Comparison of ENCODE assay signal across 23 cellular contexts in genomic region chr16:69319381-69319780, GRCh38. TPM values are rescaled to one million over a fixed set of nuclear protein-coding genes. Genes with fewer than 3 reads are reported as not detected.
DNase-seq lines count a peak whose midpoint lies in the region; ATAC-seq, FAIRE-seq and TF ChIP-seq lines count a peak whose summit lies in the region.
"Had no signal": no experiment of that assay in that cellular context is flagged by ENCODE, and none has a peak within 500 bp of the region (broad histone marks: within the 10 kb centered on the region; RNA-seq: fewer than 3 reads in every experiment).

No MANE protein-coding gene starts in this region.

- H3K27me3 ChIP-seq in HepG2 (ENCODE audit: control insufficient read depth in 1 of 2, insufficient read depth in 2 of 2, low read length in 2 of 2) (no peaks in the 10 kb centered on the region), sigmoid colon (no peaks in the 10 kb centered on the region), BE2C (no peaks in the 10 kb centered on the region)

- peak; percentile 21 for DNase-seq in activated T-cell treated with anti-CD3 and anti-CD28 coated beads, Interleukin-2, amount 50 U/mL, for 24 hours
- no peak for DNase-seq in activated T-cell treated with anti-CD3 and anti-CD28 coated beads for 4 hours
- DNase-seq in WTC11 (ENCODE audit: low spot score) = no peak
- DNase-seq in HepG2 (ENCODE audit: low spot score) = no peak
- peak; percentile 43 for DNase-seq in sigmoid colon
- DNase-seq in left lobe of liver (ENCODE audit: low spot score) = no peak
- DNase-seq in BE2C = no peak
- DNase-seq in natural killer cell = no peak
- DNase-seq: 8988T; CD4-positive, alpha-beta T cell; EL; KBM-7; NCI-H1105 treated with DMSO at 0.1 percent for 48 hours; NCI-H1694; NCI-H2107; NCI-H2227 treated with DMSO at 0.1 percent for 48 hours; NCI-H524; NCI-H82; PC-9 had no signal

- H2AFZ ChIP-seq in HepG2 (ENCODE audit: low read length) = no peak overlapping the region
- H2AFZ ChIP-seq: PC-9 had no signal

- no peak overlapping the region for H3K4me3 Mint-ChIP-seq in activated T-cell treated with anti-CD3 and anti-CD28 coated beads, Interleukin-2, amount 50 U/mL, for 24 hours
- H3K4me3 Mint-ChIP-seq in WTC11 (no peak overlapping the region), natural killer cell (no peak overlapping the region)
- H3K4me3 Mint-ChIP-seq: B cell; CD4-positive, alpha-beta T cell had no signal

- no peak overlapping the region for H3K27ac ChIP-seq in HepG2 (ENCODE audit: extremely low read length, insufficient read depth, low read length)
- H3K27ac ChIP-seq in sigmoid colon = no peak overlapping the region
- H3K27ac ChIP-seq: PC-9 had no signal

- H3K9ac ChIP-seq in HepG2 (ENCODE audit: insufficient read depth, low read depth, low read length) = no peak overlapping the region

- TF ChIP-seq CTCF in WTC11 (IDR thresholded peaks at IDR 0.05) (no peak), HepG2 (CRISPR knock-in tag; IDR thresholded peaks at IDR 0.05) (no peak), sigmoid colon (IDR thresholded peaks at IDR 0.05) (no peak), BE2C (IDR thresholded peaks at IDR 0.05; ENCODE audit: low read depth, low read length) (no peak), natural killer cell (IDR thresholded peaks at IDR 0.05) (no peak)

- no peak overlapping the region for H3K4me3 ChIP-seq in HepG2 (replicated peaks in 1 of 3; ENCODE audit: insufficient read depth in 1 of 3, low read depth in 2 of 3, low read length in 3 of 3)
- no peak overlapping the region for H3K4me3 ChIP-seq in sigmoid colon
- no peak overlapping the region for H3K4me3 ChIP-seq in BE2C (ENCODE audit: low read depth, low read length)
- H3K4me3 ChIP-seq: PC-9 had no signal

- TF ChIP-seq EP300 in HepG2 (IDR thresholded peaks at IDR 0.05; ENCODE audit: low read depth in 2 of 2, low read length in 2 of 2) (no peak), HepG2 (CRISPR knock-in tag; IDR thresholded peaks at IDR 0.05; ENCODE audit: borderline replicate concordance) (no peak), sigmoid colon (IDR thresholded peaks at IDR 0.05) (no peak)

- no peak for FAIRE-seq in HepG2 (lab: Jason Lieb, UNC)
- FAIRE-seq: GM12891, H1 had no signal

- WGBS in HepG2 (ENCODE audit: low lambda C conversion rate) = over 99% methylated on average over 9 of the region's 9 CpGs
- 93 to 94% methylated on average over 9 of the region's 9 CpGs for WGBS in sigmoid colon, 2 donors

- CTCF ChIA-PET in WTC11 (lab: Charles Lee) = no interaction called here
- CTCF ChIA-PET in HepG2 (lab: Yijun Ruan, JAX; ENCODE audit: low intra/inter-chr PET ratio, low total read pairs) = no interaction called here

- H3K4me1 Mint-ChIP-seq in activated T-cell treated with anti-CD3 and anti-CD28 coated beads, Interleukin-2, amount 50 U/mL, for 24 hours (ENCODE audit: low read depth) = peaks cover 14% of the 10 kb centered on the region
- H3K4me1 Mint-ChIP-seq in WTC11 (no peaks in the 10 kb centered on the region), natural killer cell (peaks cover 0 to 13% of the 10 kb centered on the region in 2 donors)

- peaks cover 13% of the 10 kb centered on the region for H3K4me1 ChIP-seq in HepG2 (ENCODE audit: insufficient read depth, low read length)
- H3K4me1 ChIP-seq in sigmoid colon = peaks cover 0 to 7% (median 0%) of the 10 kb centered on the region in 4 donors
- peaks cover 5% of the 10 kb centered on the region for H3K4me1 ChIP-seq in BE2C
- H3K4me1 ChIP-seq: Caco-2 had no signal

- intact Hi-C loops in HepG2 (cut with micrococcal nuclease; ENCODE audit: unreplicated experiment) (no loop called here), sigmoid colon (cut with DNase I) (no loop called here), natural killer cell (cut with micrococcal nuclease) (no loop called here)

- H3K27me3 Mint-ChIP-seq in activated T-cell treated with anti-CD3 and anti-CD28 coated beads, Interleukin-2, amount 50 U/mL, for 24 hours = no peaks in the 10 kb centered on the region
- H3K27me3 Mint-ChIP-seq in WTC11 (ENCODE audit: low read depth) (no peaks in the 10 kb centered on the region), natural killer cell (ENCODE audit: low read depth in 2 of 2) (no peaks in the 10 kb centered on the region)
- H3K27me3 Mint-ChIP-seq: B cell; CD4-positive, alpha-beta T cell had no signal

- POLR2A ChIA-PET in WTC11 (lab: Charles Lee) = no interaction called here
- POLR2A ChIA-PET in HepG2 (lab: Yijun Ruan, JAX) = no interaction called here

- H4K20me1 ChIP-seq in HepG2 (ENCODE audit: insufficient read depth, low read length) = peaks cover 4% of the 10 kb centered on the region; the same call in 1 of the 2 replicates

- TF ChIP-seq RAD21 in HepG2 (CRISPR knock-in tag; IDR thresholded peaks at IDR 0.05) = no peak

- no peaks in the 10 kb centered on the region for H3K9me3 Mint-ChIP-seq in activated T-cell treated with anti-CD3 and anti-CD28 coated beads, Interleukin-2, amount 50 U/mL, for 24 hours
- no peaks in the 10 kb centered on the region for H3K9me3 Mint-ChIP-seq in WTC11
- H3K9me3 Mint-ChIP-seq in natural killer cell = no peaks in the 10 kb centered on the region
- H3K9me3 Mint-ChIP-seq: CD4-positive, alpha-beta T cell had no signal

- H3K36me3 Mint-ChIP-seq in activated T-cell treated with anti-CD3 and anti-CD28 coated beads, Interleukin-2, amount 50 U/mL, for 24 hours (ENCODE audit: low read depth) = peaks cover 96% of the 10 kb centered on the region
- peaks cover 64% of the 10 kb centered on the region for H3K36me3 Mint-ChIP-seq in WTC11
- peaks cover 6% of the 10 kb centered on the region for H3K36me3 Mint-ChIP-seq in natural killer cell

- H3K27ac Mint-ChIP-seq in activated T-cell treated with anti-CD3 and anti-CD28 coated beads, Interleukin-2, amount 50 U/mL, for 24 hours = peak overlapping the region; percentile 23
- H3K27ac Mint-ChIP-seq in WTC11 (peak overlapping the region; percentile 82; the same call in 1 of the 2 replicates), natural killer cell (no peak overlapping the region)
- H3K27ac Mint-ChIP-seq: CD4-positive, alpha-beta T cell had no signal

- BruUV-seq in HepG2 (replicated peaks; lab: Mats Ljungman, UMichigan) = no TSS peak

- no peaks in the 10 kb centered on the region for H3K9me3 ChIP-seq in HepG2 (ENCODE audit: low read length)
- H3K9me3 ChIP-seq in sigmoid colon = no peaks in the 10 kb centered on the region
- H3K9me3 ChIP-seq in BE2C = no peaks in the 10 kb centered on the region
- H3K9me3 ChIP-seq: Caco-2 had no signal

- peaks cover 11% of the 10 kb centered on the region for H3K79me2 ChIP-seq in HepG2 (ENCODE audit: insufficient read depth, low read length)

- in situ Hi-C loops in HepG2 (cut with HindIII; ENCODE audit: extremely low pct_ligation_motif_present, low pct_unique_long_range_greater_than_20kb) = no loop called here

- no peak overlapping the region for H3K4me2 ChIP-seq in HepG2 (ENCODE audit: low read depth, low read length)
- H3K4me2 ChIP-seq: PC-9 had no signal

- ATAC-seq in WTC11 (no peak), HepG2 (no peak), left lobe of liver (no peak), natural killer cell (no peak)

- no peak for TF ChIP-seq POLR2A in HepG2 (IDR thresholded peaks at IDR 0.05; ENCODE audit: insufficient read depth in 1 of 2, low read depth in 2 of 2, low read length in 2 of 2)
- TF ChIP-seq POLR2A in sigmoid colon (IDR thresholded peaks at IDR 0.05) = no peak

- H3K36me3 ChIP-seq in HepG2 (replicated peaks in 1 of 2; ENCODE audit: control insufficient read depth in 1 of 2, insufficient read depth in 2 of 2, low read length in 2 of 2) (peaks cover 59 to 88% of the 10 kb centered on the region in 2 experiments), sigmoid colon (peaks cover 62 to 99% (median 78%) of the 10 kb centered on the region in 4 donors), BE2C (peaks cover 93% of the 10 kb centered on the region)

RNA-seq across cellular contexts. Expression of gene VPS4A, which starts 8.2 kb away (rescaled TPM):
- total RNA-seq in WTC11 (2021) = 24.5 to 28.3 TPM (median 25.5 TPM) in 3 replicates
- 21.0 and 27.9 TPM in 2 replicates for total RNA-seq in HepG2 (2016; rRNA removed; fragmentation: Illumina TruSeq; extraction: Trizol)
- total RNA-seq in HepG2 (2016; cell fraction: cytosol; rRNA removed; fragmentation: Illumina TruSeq; extraction: Trizol; ENCODE audit: low read depth) = 22.9 and 26.6 TPM in 2 replicates
- total RNA-seq in HepG2 (2016; cell fraction: insoluble cytoplasmic fraction; rRNA removed; fragmentation: Illumina TruSeq; extraction: Trizol) = 20.6 and 26.3 TPM in 2 replicates
- 35.0 and 37.1 TPM in 2 replicates for total RNA-seq in HepG2 (2016; cell fraction: membrane; rRNA removed; fragmentation: Illumina TruSeq; extraction: Trizol)
- total RNA-seq in HepG2 (2016; cell fraction: nucleus; rRNA removed; fragmentation: Illumina TruSeq; extraction: Trizol) = 20.1 and 24.2 TPM in 2 replicates
- 13.2 and 15.7 TPM in 2 replicates for polyA plus RNA-seq in HepG2 (2011; rRNA removed)
- polyA plus RNA-seq in HepG2 (2011; cell fraction: cytosol; rRNA removed) = 13.5 TPM in 2 replicates
- 19.8 and 23.6 TPM in 2 replicates for polyA plus RNA-seq in HepG2 (2011; cell fraction: nucleus; rRNA removed)
- polyA plus RNA-seq in HepG2 (2012) = 35.1 and 39.0 TPM in 2 replicates
- 17.7 and 22.9 TPM in 2 replicates for polyA plus RNA-seq in HepG2 (2016; cell fraction: cytosol; fragmentation: Illumina TruSeq; extraction: Trizol; ENCODE audit: low read depth)
- 25.9 and 27.3 TPM in 2 replicates for polyA plus RNA-seq in HepG2 (2016; cell fraction: insoluble cytoplasmic fraction; fragmentation: Illumina TruSeq; extraction: Trizol; ENCODE audit: low read depth)
- 29.1 and 33.5 TPM in 2 replicates for polyA plus RNA-seq in HepG2 (2016; cell fraction: membrane; fragmentation: Illumina TruSeq; extraction: Trizol; ENCODE audit: low read depth)
- polyA plus RNA-seq in HepG2 (2016; cell fraction: nucleus; fragmentation: Illumina TruSeq; extraction: Trizol; ENCODE audit: insufficient read depth, low read depth) = 40.5 and 45.1 TPM in 2 replicates
- polyA minus RNA-seq in HepG2 (2011; rRNA and poly(A)+ RNA removed; ENCODE audit: low replicate concordance) = 26.2 and 31.9 TPM in 2 replicates
- polyA minus RNA-seq in HepG2 (2011; cell fraction: cytosol; rRNA and poly(A)+ RNA removed) = 8.4 and 11.2 TPM in 2 replicates
- 15.3 and 19.3 TPM in 2 replicates for polyA minus RNA-seq in HepG2 (2011; cell fraction: nucleus; rRNA and poly(A)+ RNA removed)
- 10 to 100 TPM; 31.7 to 39.3 (median 34.8) TPM for total RNA-seq in sigmoid colon
- polyA plus RNA-seq in sigmoid colon = 10 to 100 TPM; 25.8 to 31.7 (median 29.3) TPM
- 12.9 TPM for total RNA-seq in left lobe of liver
- polyA plus RNA-seq in BE2C (2012; ENCODE audit: insufficient read depth, insufficient read length, low read depth) = 86.5 TPM
- 10 to 100 TPM; 60.5 to 71.5 (median 62.5) TPM for total RNA-seq in natural killer cell

RNA-seq across cellular contexts. Expression of gene PDF, which starts 11.0 kb away (rescaled TPM):
- total RNA-seq in WTC11 (2021) = 24.0 to 28.2 TPM (median 25.6 TPM) in 3 replicates
- 26.8 and 48.8 TPM in 2 replicates for total RNA-seq in HepG2 (2016; rRNA removed; fragmentation: Illumina TruSeq; extraction: Trizol)
- total RNA-seq in HepG2 (2016; cell fraction: cytosol; rRNA removed; fragmentation: Illumina TruSeq; extraction: Trizol; ENCODE audit: low read depth) = 18.2 and 24.6 TPM in 2 replicates
- total RNA-seq in HepG2 (2016; cell fraction: insoluble cytoplasmic fraction; rRNA removed; fragmentation: Illumina TruSeq; extraction: Trizol) = 28.5 and 44.0 TPM in 2 replicates
- 38.4 and 44.7 TPM in 2 replicates for total RNA-seq in HepG2 (2016; cell fraction: membrane; rRNA removed; fragmentation: Illumina TruSeq; extraction: Trizol)
- 29.9 and 30.3 TPM in 2 replicates for total RNA-seq in HepG2 (2016; cell fraction: nucleus; rRNA removed; fragmentation: Illumina TruSeq; extraction: Trizol)
- 12.4 and 15.5 TPM in 2 replicates for polyA plus RNA-seq in HepG2 (2011; rRNA removed)
- polyA plus RNA-seq in HepG2 (2011; cell fraction: cytosol; rRNA removed) = 22.8 and 23.1 TPM in 2 replicates
- polyA plus RNA-seq in HepG2 (2011; cell fraction: nucleus; rRNA removed) = 24.7 and 25.0 TPM in 2 replicates
- polyA plus RNA-seq in HepG2 (2012) = 6.4 and 8.7 TPM in 2 replicates
- polyA plus RNA-seq in HepG2 (2016; cell fraction: cytosol; fragmentation: Illumina TruSeq; extraction: Trizol; ENCODE audit: low read depth) = 23.5 and 29.1 TPM in 2 replicates
- polyA plus RNA-seq in HepG2 (2016; cell fraction: insoluble cytoplasmic fraction; fragmentation: Illumina TruSeq; extraction: Trizol; ENCODE audit: low read depth) = 23.7 and 27.1 TPM in 2 replicates
- polyA plus RNA-seq in HepG2 (2016; cell fraction: membrane; fragmentation: Illumina TruSeq; extraction: Trizol; ENCODE audit: low read depth) = 21.1 and 25.6 TPM in 2 replicates
- 37.8 and 54.6 TPM in 2 replicates for polyA plus RNA-seq in HepG2 (2016; cell fraction: nucleus; fragmentation: Illumina TruSeq; extraction: Trizol; ENCODE audit: insufficient read depth, low read depth)
- polyA minus RNA-seq in HepG2 (2011; rRNA and poly(A)+ RNA removed; ENCODE audit: low replicate concordance) = 4.4 and 16.0 TPM in 2 replicates
- polyA minus RNA-seq in HepG2 (2011; cell fraction: cytosol; rRNA and poly(A)+ RNA removed) = 15.6 and 19.5 TPM in 2 replicates
- 6.3 and 19.4 TPM in 2 replicates for polyA minus RNA-seq in HepG2 (2011; cell fraction: nucleus; rRNA and poly(A)+ RNA removed)
- total RNA-seq in sigmoid colon = 10 to 100 TPM in 2 of 4 donors, 1 to 10 TPM in 2; 8.6 to 18.6 (median 10.5) TPM
- polyA plus RNA-seq in sigmoid colon = 10 to 100 TPM in 1 of 3 donors, 1 to 10 TPM in 1, not detected in 1; 6.5 to 14.7 TPM
- 22.0 TPM for total RNA-seq in left lobe of liver
- polyA plus RNA-seq in BE2C (2012; ENCODE audit: insufficient read depth, insufficient read length, low read depth) = 38.7 TPM
- 1 to 10 TPM; 3.0 to 5.7 (median 4.6) TPM for total RNA-seq in natural killer cell

RNA-seq across cellular contexts. Expression of gene COG8, which starts 20.0 kb away (rescaled TPM):
- total RNA-seq in WTC11 (2021) = 56.5 to 59.5 TPM (median 59.5 TPM) in 3 replicates
- 52.1 and 55.3 TPM in 2 replicates for total RNA-seq in HepG2 (2016; rRNA removed; fragmentation: Illumina TruSeq; extraction: Trizol)
- total RNA-seq in HepG2 (2016; cell fraction: cytosol; rRNA removed; fragmentation: Illumina TruSeq; extraction: Trizol; ENCODE audit: low read depth) = 10.7 and 10.9 TPM in 2 replicates
- 51.4 and 55.0 TPM in 2 replicates for total RNA-seq in HepG2 (2016; cell fraction: insoluble cytoplasmic fraction; rRNA removed; fragmentation: Illumina TruSeq; extraction: Trizol)
- 19.3 and 21.7 TPM in 2 replicates for total RNA-seq in HepG2 (2016; cell fraction: membrane; rRNA removed; fragmentation: Illumina TruSeq; extraction: Trizol)
- total RNA-seq in HepG2 (2016; cell fraction: nucleus; rRNA removed; fragmentation: Illumina TruSeq; extraction: Trizol) = 36.9 and 39.9 TPM in 2 replicates
- polyA plus RNA-seq in HepG2 (2011; rRNA removed) = 45.5 and 53.9 TPM in 2 replicates
- 41.6 and 42.2 TPM in 2 replicates for polyA plus RNA-seq in HepG2 (2011; cell fraction: cytosol; rRNA removed)
- polyA plus RNA-seq in HepG2 (2011; cell fraction: nucleus; rRNA removed) = 54.2 and 55.8 TPM in 2 replicates
- 25.6 and 25.8 TPM in 2 replicates for polyA plus RNA-seq in HepG2 (2012)
- 4.5 and 4.6 TPM in 2 replicates for polyA plus RNA-seq in HepG2 (2016; cell fraction: cytosol; fragmentation: Illumina TruSeq; extraction: Trizol; ENCODE audit: low read depth)
- polyA plus RNA-seq in HepG2 (2016; cell fraction: insoluble cytoplasmic fraction; fragmentation: Illumina TruSeq; extraction: Trizol; ENCODE audit: low read depth) = 43.6 and 45.3 TPM in 2 replicates
- polyA plus RNA-seq in HepG2 (2016; cell fraction: membrane; fragmentation: Illumina TruSeq; extraction: Trizol; ENCODE audit: low read depth) = 8.1 and 10.3 TPM in 2 replicates
- 58.0 and 62.4 TPM in 2 replicates for polyA plus RNA-seq in HepG2 (2016; cell fraction: nucleus; fragmentation: Illumina TruSeq; extraction: Trizol; ENCODE audit: insufficient read depth, low read depth)
- polyA minus RNA-seq in HepG2 (2011; rRNA and poly(A)+ RNA removed; ENCODE audit: low replicate concordance) = 107 and 148 TPM in 2 replicates
- polyA minus RNA-seq in HepG2 (2011; cell fraction: cytosol; rRNA and poly(A)+ RNA removed) = 58.2 and 58.3 TPM in 2 replicates
- 63.6 and 70.5 TPM in 2 replicates for polyA minus RNA-seq in HepG2 (2011; cell fraction: nucleus; rRNA and poly(A)+ RNA removed)
- 10 to 100 TPM; 32.2 to 57.6 (median 42.5) TPM for total RNA-seq in sigmoid colon
- polyA plus RNA-seq in sigmoid colon = 10 to 100 TPM in 2 of 3 donors, 1 to 10 TPM in 1; 9.6 to 26.2 (median 14.8) TPM
- 27.8 TPM for total RNA-seq in left lobe of liver
- 76.3 TPM for polyA plus RNA-seq in BE2C (2012; ENCODE audit: insufficient read depth, insufficient read length, low read depth)
- 10 to 100 TPM; 26.3 to 34.6 (median 29.0) TPM for total RNA-seq in natural killer cell

RNA-seq across cellular contexts. Expression of gene NIP7, which starts 20.2 kb away (rescaled TPM):
- total RNA-seq in WTC11 (2021) = 39.2 to 43.7 TPM (median 40.5 TPM) in 3 replicates
- total RNA-seq in HepG2 (2016; rRNA removed; fragmentation: Illumina TruSeq; extraction: Trizol) = 114 and 144 TPM in 2 replicates
- 18.2 and 22.3 TPM in 2 replicates for total RNA-seq in HepG2 (2016; cell fraction: cytosol; rRNA removed; fragmentation: Illumina TruSeq; extraction: Trizol; ENCODE audit: low read depth)
- total RNA-seq in HepG2 (2016; cell fraction: insoluble cytoplasmic fraction; rRNA removed; fragmentation: Illumina TruSeq; extraction: Trizol) = 111 and 158 TPM in 2 replicates
- total RNA-seq in HepG2 (2016; cell fraction: membrane; rRNA removed; fragmentation: Illumina TruSeq; extraction: Trizol) = 44.6 and 49.9 TPM in 2 replicates
- total RNA-seq in HepG2 (2016; cell fraction: nucleus; rRNA removed; fragmentation: Illumina TruSeq; extraction: Trizol) = 41.5 and 45.6 TPM in 2 replicates
- 14.0 and 15.3 TPM in 2 replicates for polyA plus RNA-seq in HepG2 (2011; rRNA removed)
- polyA plus RNA-seq in HepG2 (2011; cell fraction: cytosol; rRNA removed) = 14.2 and 20.2 TPM in 2 replicates
- polyA plus RNA-seq in HepG2 (2011; cell fraction: nucleus; rRNA removed) = 6.7 and 10.3 TPM in 2 replicates
- polyA plus RNA-seq in HepG2 (2012) = 36.0 and 46.6 TPM in 2 replicates
- 8.3 and 9.9 TPM in 2 replicates for polyA plus RNA-seq in HepG2 (2016; cell fraction: cytosol; fragmentation: Illumina TruSeq; extraction: Trizol; ENCODE audit: low read depth)
- polyA plus RNA-seq in HepG2 (2016; cell fraction: insoluble cytoplasmic fraction; fragmentation: Illumina TruSeq; extraction: Trizol; ENCODE audit: low read depth) = 140 and 161 TPM in 2 replicates
- polyA plus RNA-seq in HepG2 (2016; cell fraction: membrane; fragmentation: Illumina TruSeq; extraction: Trizol; ENCODE audit: low read depth) = 25.6 and 25.8 TPM in 2 replicates
- polyA plus RNA-seq in HepG2 (2016; cell fraction: nucleus; fragmentation: Illumina TruSeq; extraction: Trizol; ENCODE audit: insufficient read depth, low read depth) = 69.5 and 74.1 TPM in 2 replicates
- 18.1 and 22.6 TPM in 2 replicates for polyA minus RNA-seq in HepG2 (2011; rRNA and poly(A)+ RNA removed; ENCODE audit: low replicate concordance)
- polyA minus RNA-seq in HepG2 (2011; cell fraction: cytosol; rRNA and poly(A)+ RNA removed) = 14.7 and 15.0 TPM in 2 replicates
- polyA minus RNA-seq in HepG2 (2011; cell fraction: nucleus; rRNA and poly(A)+ RNA removed) = 21.9 and 26.0 TPM in 2 replicates
- 10 to 100 TPM in 2 of 4 donors, 1 to 10 TPM in 2; 6.9 to 11.4 (median 9.1) TPM for total RNA-seq in sigmoid colon
- polyA plus RNA-seq in sigmoid colon = 10 to 100 TPM; 16.5 to 23.8 (median 18.6) TPM
- 8.1 TPM for total RNA-seq in left lobe of liver
- polyA plus RNA-seq in BE2C (2012; ENCODE audit: insufficient read depth, insufficient read length, low read depth) = 83.9 TPM
- 10 to 100 TPM; 33.7 to 41.8 (median 37.7) TPM for total RNA-seq in natural killer cell

RNA-seq across cellular contexts. Expression of gene TMED6, which starts 32.2 kb away (rescaled TPM):
- total RNA-seq in WTC11 (2021) (0.44 to 0.72 TPM (median 0.62 TPM) in 3 replicates), HepG2 (2016; rRNA removed; fragmentation: Illumina TruSeq; extraction: Trizol) (6.4 and 14.4 TPM in 2 replicates), sigmoid colon (not detected), left lobe of liver (3.1 TPM), natural killer cell (1 to 10 TPM; 1.4 to 1.8 (median 1.6) TPM)
- total RNA-seq in HepG2 (2016; cell fraction: cytosol; rRNA removed; fragmentation: Illumina TruSeq; extraction: Trizol; ENCODE audit: low read depth) = 2.9 and 4.8 TPM in 2 replicates
- total RNA-seq in HepG2 (2016; cell fraction: insoluble cytoplasmic fraction; rRNA removed; fragmentation: Illumina TruSeq; extraction: Trizol) = 9.7 and 13.1 TPM in 2 replicates
- 4.0 and 4.4 TPM in 2 replicates for total RNA-seq in HepG2 (2016; cell fraction: membrane; rRNA removed; fragmentation: Illumina TruSeq; extraction: Trizol)
- total RNA-seq in HepG2 (2016; cell fraction: nucleus; rRNA removed; fragmentation: Illumina TruSeq; extraction: Trizol) = 9.6 and 11.2 TPM in 2 replicates
- polyA plus RNA-seq in HepG2 (2011; rRNA removed) (9.8 and 10.5 TPM in 2 replicates), sigmoid colon (1 to 10 TPM in 2 of 3 donors, not detected in 1; 4.2 to 4.6 TPM)
- 8.0 and 12.8 TPM in 2 replicates for polyA plus RNA-seq in HepG2 (2011; cell fraction: cytosol; rRNA removed)
- polyA plus RNA-seq in HepG2 (2011; cell fraction: nucleus; rRNA removed) = 3.0 and 4.5 TPM in 2 replicates
- 6.0 and 10.3 TPM in 2 replicates for polyA plus RNA-seq in HepG2 (2012)
- polyA plus RNA-seq in HepG2 (2016; cell fraction: cytosol; fragmentation: Illumina TruSeq; extraction: Trizol; ENCODE audit: low read depth) = 3.8 and 4.3 TPM in 2 replicates
- polyA plus RNA-seq in HepG2 (2016; cell fraction: insoluble cytoplasmic fraction; fragmentation: Illumina TruSeq; extraction: Trizol; ENCODE audit: low read depth) = 7.5 and 10.5 TPM in 2 replicates
- 3.5 and 4.2 TPM in 2 replicates for polyA plus RNA-seq in HepG2 (2016; cell fraction: membrane; fragmentation: Illumina TruSeq; extraction: Trizol; ENCODE audit: low read depth)
- 17.8 and 20.3 TPM in 2 replicates for polyA plus RNA-seq in HepG2 (2016; cell fraction: nucleus; fragmentation: Illumina TruSeq; extraction: Trizol; ENCODE audit: insufficient read depth, low read depth)
- polyA minus RNA-seq in HepG2 (2011; rRNA and poly(A)+ RNA removed; ENCODE audit: low replicate concordance) = 1.3 and 10.3 TPM in 2 replicates
- polyA minus RNA-seq in HepG2 (2011; cell fraction: cytosol; rRNA and poly(A)+ RNA removed) = 1.6 and 2.7 TPM in 2 replicates
- polyA minus RNA-seq in HepG2 (2011; cell fraction: nucleus; rRNA and poly(A)+ RNA removed) = 6.2 and 6.7 TPM in 2 replicates
- polyA plus RNA-seq in BE2C (2012; ENCODE audit: insufficient read depth, insufficient read length, low read depth) = 2.6 TPM
- total RNA-seq: H1 had no signal
- polyA plus RNA-seq: H1 had no signal

Comparison
In these comparisons a context has a peak if more than half of its experiments do, and no peak if none do; other contexts are left out.
1. DNase-seq: peak in activated T-cell treated with anti-CD3 and anti-CD28 coated beads, Interleukin-2, amount 50 U/mL, for 24 hours (single experiment) and sigmoid colon (single experiment); none in activated T-cell treated with anti-CD3 and anti-CD28 coated beads for 4 hours (single experiment), WTC11 (single experiment), HepG2 (single experiment), left lobe of liver (single experiment), BE2C (single experiment) and natural killer cell (single experiment).
2. H3K27ac Mint-ChIP-seq: peak in activated T-cell treated with anti-CD3 and anti-CD28 coated beads, Interleukin-2, amount 50 U/mL, for 24 hours (single experiment) and WTC11 (single experiment); none in natural killer cell (0 of 2).